9 cellular contexts compared by ENCODE assay signal in genomic region chr15:84195603-84196002, GRCh38. TPM values are rescaled to one million over a fixed set of nuclear protein-coding genes. Genes with fewer than 3 reads are reported as not detected.
A peak's percentile ranks its signal among the peaks of the same experiment; 100 is the strongest.
DNase-seq lines count a peak whose midpoint lies in the region; ATAC-seq, FAIRE-seq and TF ChIP-seq lines count a peak whose summit lies in the region.
"Not testable (repeated sequence)": the region's sequence is repeated elsewhere in the genome, so short reads cannot be mapped to it uniquely, and the experiment has no call there.
"Had no signal": no experiment of that assay in that cellular context is flagged by ENCODE, and none has a peak within 500 bp of the region (broad histone marks: within the 10 kb centered on the region; RNA-seq: fewer than 3 reads in every experiment).

No MANE protein-coding gene starts in this region.

- not testable (repeated sequence) for H3K4me3 Mint-ChIP-seq in activated T-cell treated with anti-CD3 and anti-CD28 coated beads, Interleukin-2, amount 50 U/mL, for 4 hours

- WGBS in pancreas, 2 donors = no CpG with 5 or more reads among the region's 8 CpGs

- not testable (repeated sequence) for H3K27me3 Mint-ChIP-seq in activated T-cell treated with anti-CD3 and anti-CD28 coated beads, Interleukin-2, amount 50 U/mL, for 4 hours (ENCODE audit: low read depth)

- not testable (repeated sequence) for TF ChIP-seq CTCF in pancreas (IDR thresholded peaks at IDR 0.05)

- not testable (repeated sequence) for H3K4me3 ChIP-seq in pancreas

- DNase-seq in activated T-cell treated with anti-CD3 and anti-CD28 coated beads, Interleukin-2, amount 50 U/mL, for 4 hours; left cardiac atrium; pancreas: not testable (repeated sequence)

- intact Hi-C loops in left cardiac atrium (cut with DNase I); pancreas (cut with DNase I): not testable (repeated sequence)

- not testable (repeated sequence) for H3K9me3 ChIP-seq in pancreas

- not testable (repeated sequence) for H3K9me3 Mint-ChIP-seq in activated T-cell treated with anti-CD3 and anti-CD28 coated beads, Interleukin-2, amount 50 U/mL, for 4 hours

- peak; percentile 70 for ATAC-seq in GM18502 (IDR thresholded peaks at IDR 0.05; ENCODE audit: poor library complexity, unreplicated experiment)
- ATAC-seq in GM19438 (IDR thresholded peaks at IDR 0.05; ENCODE audit: low read depth, unreplicated experiment) = peak; percentile 88
- peak; percentile 79 for ATAC-seq in GM21786 (IDR thresholded peaks at IDR 0.05; ENCODE audit: unreplicated experiment)
- peak; percentile 86 for ATAC-seq in HG02981 (IDR thresholded peaks at IDR 0.05; ENCODE audit: unreplicated experiment)
- peak; percentile 90 for ATAC-seq in HG03460 (IDR thresholded peaks at IDR 0.05; ENCODE audit: unreplicated experiment)
- peak; percentile 88 to 98 for ATAC-seq in activated T-cell treated with anti-CD3 and anti-CD28 coated beads, Interleukin-2, amount 50 U/mL, for 4 hours
- peak; percentile 87 to 95 for ATAC-seq in left cardiac atrium
- peak; percentile 93 to 97 (median 94) for ATAC-seq in pancreas

- not testable (repeated sequence) for H3K4me1 ChIP-seq in pancreas

- FAIRE-seq in pancreas (lab: Jason Lieb, UNC) = not testable (repeated sequence)

- H3K36me3 ChIP-seq in pancreas = not testable (repeated sequence)

- not testable (repeated sequence) for H3K4me1 Mint-ChIP-seq in activated T-cell treated with anti-CD3 and anti-CD28 coated beads, Interleukin-2, amount 50 U/mL, for 4 hours (ENCODE audit: low read depth)

- not testable (repeated sequence) for H3K36me3 Mint-ChIP-seq in activated T-cell treated with anti-CD3 and anti-CD28 coated beads, Interleukin-2, amount 50 U/mL, for 4 hours (ENCODE audit: insufficient read depth)

- not testable (repeated sequence) for H3K27ac ChIP-seq in pancreas

- H3K27me3 ChIP-seq in pancreas = not testable (repeated sequence)

RNA-seq across cellular contexts. Expression of gene GOLGA6L4, which starts 40.0 kb away (rescaled TPM):
- 1 to 10 TPM in 1 of 3 donors, under 1 TPM in 2; 0.24 to 1.8 (median 0.53) TPM for total RNA-seq in activated T-cell treated with anti-CD3 and anti-CD28 coated beads, Interleukin-2, amount 50 U/mL, for 4 hours
- total RNA-seq in left cardiac atrium (1 to 10 TPM; 1.1 to 1.5 TPM), pancreas (1 to 10 TPM; 1.1 to 3.1 (median 2.3) TPM)
- 1 to 10 TPM; 4.8 to 7.7 TPM for polyA plus RNA-seq in pancreas
- polyA plus RNA-seq: CD4-positive, alpha-beta memory T cell had no signal
